12 cellular contexts compared by ENCODE assay signal in the genomic region with DNA sequence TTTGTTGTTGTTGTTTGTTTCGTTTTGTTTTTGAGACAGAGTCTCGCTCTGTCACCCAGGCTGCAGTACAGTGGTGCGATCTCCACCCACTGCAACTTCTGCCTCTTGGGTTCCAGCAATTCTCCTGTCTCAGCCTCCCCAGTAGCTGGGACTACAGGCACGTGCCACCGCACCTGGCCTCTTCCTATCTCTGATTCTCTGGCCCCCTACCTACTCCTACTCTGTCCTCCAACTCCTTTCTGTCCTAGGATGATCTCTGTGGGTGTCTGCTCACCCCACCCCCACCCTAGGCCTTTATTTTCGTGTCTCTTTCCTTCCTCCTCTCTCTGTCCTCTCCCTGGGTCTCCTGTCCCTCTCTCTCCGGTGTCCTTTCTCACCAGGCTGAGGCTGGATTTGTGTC. TPM values are rescaled to one million over a fixed set of nuclear protein-coding genes. Genes with fewer than 3 reads are reported as not detected.
DNase-seq lines count a peak whose midpoint lies in the region; ATAC-seq and TF ChIP-seq lines count a peak whose summit lies in the region.
"Had no signal": no experiment of that assay in that cellular context is flagged by ENCODE, and none has a peak within 500 bp of the region (broad histone marks: within the 10 kb centered on the region; RNA-seq: fewer than 3 reads in every experiment).

No MANE protein-coding gene starts in this region.

- no peaks in the 10 kb centered on the region for H3K27me3 ChIP-seq in CD8-positive, alpha-beta memory T cell (ENCODE audit: insufficient read depth, low read length, poor library complexity, severe bottlenecking)
- H3K27me3 ChIP-seq in Loucy (ENCODE audit: insufficient read depth, low read length, poor library complexity, severe bottlenecking) (no peaks in the 10 kb centered on the region), neutrophil (no peaks in the 10 kb centered on the region)
- H3K27me3 ChIP-seq: transverse colon had no signal

- peaks cover 8 to 64% (median 11%) of the 10 kb centered on the region in 3 donors for H3K36me3 Mint-ChIP-seq in CD8-positive, alpha-beta memory T cell
- peaks cover 82% of the 10 kb centered on the region for H3K36me3 Mint-ChIP-seq in dendritic cell treated with granulocyte-macrophage colony-stimulating factor and Interleukin-4, amounts not matched to agents 40 ng/mL and 50 ng/mL, for 4 days (ENCODE audit: low read depth)

- POLR2A ChIA-PET in CD8-positive, alpha-beta memory T cell (lab: Charles Lee), result interaction anchor here (0.5 to 0.7 kb wide), 2 partner anchors 41 to 45 kb away, joined by 3 read pairs; no protein-coding TSS in a partner anchor

- DNase-seq in CD8-positive, alpha-beta memory T cell, result no peak
- no peak for DNase-seq in NCI-H146 (lab: John Stamatoyannopoulos, UW)
- DNase-seq in iPS-NIHi7 (ENCODE audit: extremely low spot score), result no peak
- DNase-seq in sciatic nerve (ENCODE audit: low spot score), result no peak
- no peak for DNase-seq in stimulated activated CD4-positive, alpha-beta T cell treated with anti-CD3 and anti-CD28 coated beads, Interleukin-15, amount 100 ng/mL, for 24 hours
- DNase-seq: activated CD4-positive, alpha-beta T cell treated with anti-CD3 and anti-CD28 coated beads, Interleukin-2, amount 50 U/mL, for 1 hour; transverse colon had no signal

- H3K9me2 ChIP-seq in Loucy (replicated peaks; ENCODE audit: low read depth, low read length), result no peaks in the 10 kb centered on the region

- H3K27ac ChIP-seq in CD8-positive, alpha-beta memory T cell (ENCODE audit: low read depth, low read length), result peak overlapping the region; percentile 88
- peak overlapping the region; percentile 45 for H3K27ac ChIP-seq in neutrophil

- peak overlapping the region; percentile 89 for H3K4me2 ChIP-seq in Loucy (ENCODE audit: low read depth, low read length, poor library complexity, severe bottlenecking)

- CTCF ChIA-PET in CD8-positive, alpha-beta memory T cell (lab: Charles Lee), result interaction anchor here (1.2 to 4.7 kb wide), 2 partner anchors 20 to 26 kb away, joined by 3 to 51 read pairs; no protein-coding TSS in a partner anchor

- H4K20me1 ChIP-seq in Loucy (ENCODE audit: insufficient read depth, low read length, poor library complexity, severe bottlenecking), result peaks cover 22% of the 10 kb centered on the region

- peaks cover 14% of the 10 kb centered on the region for H3K36me3 ChIP-seq in CD8-positive, alpha-beta memory T cell (ENCODE audit: insufficient read depth, low read length)
- H3K36me3 ChIP-seq in Loucy (ENCODE audit: insufficient read depth, low read length), result no peaks in the 10 kb centered on the region; the same call in 1 of the 2 replicates
- H3K36me3 ChIP-seq in neutrophil, result peaks cover 16% of the 10 kb centered on the region
- H3K36me3 ChIP-seq: prostate gland had no signal

- no peaks in the 10 kb centered on the region for H3K9me3 ChIP-seq in CD8-positive, alpha-beta memory T cell (ENCODE audit: low read length)
- no peaks in the 10 kb centered on the region for H3K9me3 ChIP-seq in Loucy (ENCODE audit: insufficient read depth, low read depth, low read length)
- H3K9me3 ChIP-seq in neutrophil, result no peaks in the 10 kb centered on the region
- H3K9me3 ChIP-seq: prostate gland, transverse colon had no signal

- H3K4me1 Mint-ChIP-seq in CD8-positive, alpha-beta memory T cell, result peaks cover 41 to 61% (median 44%) of the 10 kb centered on the region in 3 donors
- H3K4me1 Mint-ChIP-seq in dendritic cell treated with granulocyte-macrophage colony-stimulating factor and Interleukin-4, amounts not matched to agents 40 ng/mL and 50 ng/mL, for 4 days (ENCODE audit: low read depth), result peaks cover 70% of the 10 kb centered on the region

- H3F3A ChIP-seq in Loucy (ENCODE audit: low read depth), result peaks cover 3% of the 10 kb centered on the region; the same call in 1 of the 2 replicates

- H3K4me1 ChIP-seq in CD8-positive, alpha-beta memory T cell (ENCODE audit: insufficient read depth, low read length), result peaks cover 48% of the 10 kb centered on the region
- H3K4me1 ChIP-seq in Loucy (ENCODE audit: insufficient read depth, low read length, poor library complexity, severe bottlenecking), result peaks cover 20% of the 10 kb centered on the region
- H3K4me1 ChIP-seq in neutrophil (ENCODE audit: control insufficient read depth in 1 of 2, insufficient read depth in 1 of 2, low read depth in 1 of 2, low read length in 1 of 2), result peaks cover 24 to 25% of the 10 kb centered on the region in 2 experiments
- H3K4me1 ChIP-seq: prostate gland had no signal

- H3K4me3 ChIP-seq in CD8-positive, alpha-beta memory T cell (ENCODE audit: low read length), result peak overlapping the region; percentile 99
- peak overlapping the region; percentile 97 for H3K4me3 ChIP-seq in Loucy (ENCODE audit: low read length, poor library complexity, severe bottlenecking)
- no peak overlapping the region for H3K4me3 ChIP-seq in neutrophil (ENCODE audit: low read depth in 1 of 2, low read length in 1 of 2)

- peak overlapping the region; percentile 99 for H3K9ac ChIP-seq in Loucy (ENCODE audit: low read depth, low read length, poor library complexity, severe bottlenecking)

- H3K4me3 Mint-ChIP-seq in CD8-positive, alpha-beta memory T cell, result peak overlapping the region; percentile 64 to 100 (median 98)
- H3K4me3 Mint-ChIP-seq in dendritic cell treated with granulocyte-macrophage colony-stimulating factor and Interleukin-4, amounts not matched to agents 40 ng/mL and 50 ng/mL, for 4 days, result peak overlapping the region; percentile 95

- peaks cover 53% of the 10 kb centered on the region for H3K79me2 ChIP-seq in Loucy (ENCODE audit: insufficient read depth, low read length)

- ATAC-seq in sciatic nerve, result no peak

- H2AFZ ChIP-seq in Loucy (ENCODE audit: low read length), result no peak overlapping the region

- no peaks in the 10 kb centered on the region for H3K9me3 Mint-ChIP-seq in CD8-positive, alpha-beta memory T cell
- no peaks in the 10 kb centered on the region for H3K9me3 Mint-ChIP-seq in dendritic cell treated with granulocyte-macrophage colony-stimulating factor and Interleukin-4, amounts not matched to agents 40 ng/mL and 50 ng/mL, for 4 days

- TF ChIP-seq CTCF in Loucy (conservative IDR thresholded peaks at IDR 0.05; ENCODE audit: low read length), result no peak
- no peak for TF ChIP-seq CTCF in neutrophil (IDR thresholded peaks at IDR 0.05)

- H3K27ac Mint-ChIP-seq in CD8-positive, alpha-beta memory T cell, result peak overlapping the region in 7 of 8 donors; percentile 66 to 100 (median 80)
- peak overlapping the region; percentile 98 for H3K27ac Mint-ChIP-seq in dendritic cell treated with granulocyte-macrophage colony-stimulating factor and Interleukin-4, amounts not matched to agents 40 ng/mL and 50 ng/mL, for 4 days

- no peaks in the 10 kb centered on the region for H3K27me3 Mint-ChIP-seq in CD8-positive, alpha-beta memory T cell
- H3K27me3 Mint-ChIP-seq in dendritic cell treated with granulocyte-macrophage colony-stimulating factor and Interleukin-4, amounts not matched to agents 40 ng/mL and 50 ng/mL, for 4 days, result no peaks in the 10 kb centered on the region

- intact Hi-C loops in dendritic cell treated with granulocyte-macrophage colony-stimulating factor and Interleukin-4, amounts not matched to agents 40 ng/mL and 50 ng/mL, for 4 days (cut with micrococcal nuclease), result loop anchor here (5.0 kb wide), 1 partner anchor 192 kb away; a partner anchor contains a TSS
- intact Hi-C loops in sciatic nerve (cut with DNase I), result loop anchor here (5.0 kb wide), 2 partner anchors 217 to 1908 kb away; a partner anchor contains a TSS

RNA-seq across cellular contexts. Expression of a gene that starts 1.2 kb away (rescaled TPM):
- 100 to 1,000 TPM; 132 to 138 TPM for total RNA-seq in CD8-positive, alpha-beta memory T cell
- polyA plus RNA-seq in CD8-positive, alpha-beta memory T cell, result 81.8 TPM
- total RNA-seq in sciatic nerve, result 73.2 TPM

RNA-seq across cellular contexts. Expression of a gene that starts 2.6 kb away (rescaled TPM):
- total RNA-seq in CD8-positive, alpha-beta memory T cell, result 10 to 100 TPM; 46.7 to 51.8 TPM
- polyA plus RNA-seq in CD8-positive, alpha-beta memory T cell, result 32.5 TPM
- total RNA-seq in sciatic nerve, result 23.0 TPM

RNA-seq across cellular contexts. Expression of a gene that starts 9.1 kb away (rescaled TPM):
- under 1 TPM; 0.07 to 0.09 TPM for total RNA-seq in CD8-positive, alpha-beta memory T cell
- polyA plus RNA-seq in CD8-positive, alpha-beta memory T cell, result not detected
- 3.8 TPM for total RNA-seq in sciatic nerve

RNA-seq across cellular contexts. Expression of a gene that starts 23.6 kb away (rescaled TPM):
- total RNA-seq in CD8-positive, alpha-beta memory T cell, result 10 to 100 TPM; 63.9 to 71.5 TPM
- polyA plus RNA-seq in CD8-positive, alpha-beta memory T cell, result 148 TPM
- total RNA-seq in sciatic nerve, result 19.6 TPM

RNA-seq across cellular contexts. Expression of a gene that starts 25.2 kb away (rescaled TPM):
- total RNA-seq in CD8-positive, alpha-beta memory T cell, result not detected
- polyA plus RNA-seq in CD8-positive, alpha-beta memory T cell, result not detected
- total RNA-seq in sciatic nerve, result not detected
- total RNA-seq: prostate gland, transverse colon had no signal
- polyA plus RNA-seq: esophagus had no signal

Comparison
In these comparisons a context has a peak if more than half of its experiments do, and no peak if none do; other contexts are left out.
1. H3K4me3 ChIP-seq: peak in CD8-positive, alpha-beta memory T cell (single experiment) and Loucy (single experiment); none in neutrophil (0 of 2).